ENCODE assay signal across 21 cellular contexts in genomic region chr22:27116295-27116694, GRCh38.
A peak's percentile ranks its signal among the peaks of the same experiment; 100 is the strongest.
DNase-seq lines count a peak whose midpoint lies in the region; ATAC-seq and TF ChIP-seq lines count a peak whose summit lies in the region.
"Had no signal": no experiment of that assay in that cellular context is flagged by ENCODE, and none has a peak within 500 bp of the region (broad histone marks: within the 10 kb centered on the region; RNA-seq: fewer than 3 reads in every experiment).

No MANE protein-coding gene starts in this region.

- 94 to 96% methylated on average over 1 of the region's 1 CpG for WGBS in GM23248 (ENCODE audit: low coverage in 1 of 2, low lambda C conversion rate in 2 of 2, missing lambda C conversion rate in 2 of 2), 2 experiments
- 0% methylated on average over 1 of the region's 1 CpG for WGBS in suprapubic skin

- H3K79me2 ChIP-seq in GM23248 (ENCODE audit: insufficient read depth), result no peaks in the 10 kb centered on the region
- H3K79me2 ChIP-seq: parathyroid adenoma had no signal

- no peaks in the 10 kb centered on the region for H3K9me3 ChIP-seq in GM23248 (ENCODE audit: low read depth)
- no peaks in the 10 kb centered on the region for H3K9me3 ChIP-seq in suprapubic skin

- H3K36me3 Mint-ChIP-seq in chondrocyte (ENCODE audit: low read depth), result no peaks in the 10 kb centered on the region
- H3K36me3 Mint-ChIP-seq in osteocyte (ENCODE audit: unreplicated experiment), result peaks cover 4% of the 10 kb centered on the region
- H3K36me3 Mint-ChIP-seq in T-helper 2 cell treated with Interferon-gamma antibody and Interleukin-4, amounts not matched to agents 5 μg/mL and 100 μg/mL, for 36 hours (ENCODE audit: low read depth), result no peaks in the 10 kb centered on the region
- H3K36me3 Mint-ChIP-seq: stimulated activated memory B cell treated with anti-CD40 and anti-IgM and Interleukin-4, amounts not matched to agents 10 μg/mL and 1 μg/mL and 100 μg/mL, for 72 hours; type B pancreatic cell had no signal

- peak overlapping the region; percentile 91 for H3K27ac Mint-ChIP-seq in chondrocyte (ENCODE audit: unreplicated experiment)
- peak overlapping the region; percentile 50 for H3K27ac Mint-ChIP-seq in osteocyte (ENCODE audit: unreplicated experiment)
- no peak overlapping the region for H3K27ac Mint-ChIP-seq in T-helper 2 cell treated with Interferon-gamma antibody and Interleukin-4, amounts not matched to agents 5 μg/mL and 100 μg/mL, for 36 hours
- H3K27ac Mint-ChIP-seq: activated CD8-positive, alpha-beta T cell treated with anti-CD3 and anti-CD28 coated beads for 36 hours; activated naive CD8-positive, alpha-beta T cell treated with anti-CD3 and anti-CD28 coated beads, Interleukin-2, amount 50 U/mL, for 24 hours; activated T-helper 1 cell treated with anti-CD3 and anti-CD28 coated beads, Interleukin-12 subunit alpha, Interleukin-12 subunit beta, Interleukin-2, Interleukin-4 antibody, amounts not matched to agents 30 ng/mL and 10 ng/mL and 1 ng/mL, durations not matched to agents 14 hours and 24 hours and 36 hours; stimulated activated memory B cell treated with anti-CD40 and anti-IgM and Interleukin-4, amounts not matched to agents 10 μg/mL and 1 μg/mL and 100 μg/mL, for 72 hours; type B pancreatic cell had no signal

- in situ Hi-C loops in GM23248 (cut with MboI), result no loop called here

- no peak for ATAC-seq in GM18520 (IDR thresholded peaks at IDR 0.05; ENCODE audit: unreplicated experiment)
- ATAC-seq: activated CD8-positive, alpha-beta T cell treated with anti-CD3 and anti-CD28 coated beads for 36 hours; activated naive CD8-positive, alpha-beta T cell treated with anti-CD3 and anti-CD28 coated beads, Interleukin-2, amount 50 U/mL, for 24 hours; stimulated activated memory B cell treated with anti-CD40 and anti-IgM and Interleukin-4, amounts not matched to agents 10 μg/mL and 1 μg/mL and 100 μg/mL, for 72 hours had no signal

- H3K9me2 ChIP-seq in GM23248 (ENCODE audit: insufficient read depth), result no peaks in the 10 kb centered on the region

- H3K4me3 Mint-ChIP-seq in chondrocyte (ENCODE audit: unreplicated experiment) (no peak overlapping the region), osteocyte (ENCODE audit: unreplicated experiment) (no peak overlapping the region)
- H3K4me3 Mint-ChIP-seq in T-helper 2 cell treated with Interferon-gamma antibody and Interleukin-4, amounts not matched to agents 5 μg/mL and 100 μg/mL, for 36 hours, result no peak overlapping the region
- H3K4me3 Mint-ChIP-seq: activated CD8-positive, alpha-beta T cell treated with anti-CD3 and anti-CD28 coated beads for 36 hours; activated naive CD8-positive, alpha-beta T cell treated with anti-CD3 and anti-CD28 coated beads, Interleukin-2, amount 50 U/mL, for 24 hours; activated T-helper 1 cell treated with anti-CD3 and anti-CD28 coated beads, Interleukin-12 subunit alpha, Interleukin-12 subunit beta, Interleukin-2, Interleukin-4 antibody, amounts not matched to agents 30 ng/mL and 10 ng/mL and 1 ng/mL, durations not matched to agents 14 hours and 24 hours and 36 hours; stimulated activated memory B cell treated with anti-CD40 and anti-IgM and Interleukin-4, amounts not matched to agents 10 μg/mL and 1 μg/mL and 100 μg/mL, for 72 hours; type B pancreatic cell had no signal

- H3K27me3 ChIP-seq in GM23248 (replicated peaks; ENCODE audit: insufficient read depth) (no peaks in the 10 kb centered on the region), suprapubic skin (no peaks in the 10 kb centered on the region)

- H3K9ac ChIP-seq in GM23248, result no peak overlapping the region
- H3K9ac ChIP-seq: parathyroid adenoma had no signal

- H3K27me3 Mint-ChIP-seq in chondrocyte (ENCODE audit: low read depth), result no peaks in the 10 kb centered on the region
- no peaks in the 10 kb centered on the region for H3K27me3 Mint-ChIP-seq in osteocyte (ENCODE audit: unreplicated experiment)
- no peaks in the 10 kb centered on the region for H3K27me3 Mint-ChIP-seq in T-helper 2 cell treated with Interferon-gamma antibody and Interleukin-4, amounts not matched to agents 5 μg/mL and 100 μg/mL, for 36 hours (ENCODE audit: low read depth)

- H3K4me1 Mint-ChIP-seq in chondrocyte (ENCODE audit: low read depth) (peaks cover 65% of the 10 kb centered on the region), osteocyte (ENCODE audit: unreplicated experiment) (peaks cover 48% of the 10 kb centered on the region)
- no peaks in the 10 kb centered on the region for H3K4me1 Mint-ChIP-seq in T-helper 2 cell treated with Interferon-gamma antibody and Interleukin-4, amounts not matched to agents 5 μg/mL and 100 μg/mL, for 36 hours (ENCODE audit: low read depth)
- H3K4me1 Mint-ChIP-seq: activated naive CD8-positive, alpha-beta T cell treated with anti-CD3 and anti-CD28 coated beads, Interleukin-2, amount 50 U/mL, for 24 hours; stimulated activated memory B cell treated with anti-CD40 and anti-IgM and Interleukin-4, amounts not matched to agents 10 μg/mL and 1 μg/mL and 100 μg/mL, for 72 hours had no signal

- H3K4me1 ChIP-seq in GM23248 (ENCODE audit: insufficient read depth) (peaks cover 41% of the 10 kb centered on the region), suprapubic skin (peaks cover 20% of the 10 kb centered on the region)
- H3K4me1 ChIP-seq: parathyroid adenoma had no signal

- H3K9me3 Mint-ChIP-seq in chondrocyte (ENCODE audit: low read depth), result peaks cover 13% of the 10 kb centered on the region
- peaks cover 12% of the 10 kb centered on the region for H3K9me3 Mint-ChIP-seq in osteocyte (ENCODE audit: unreplicated experiment)
- no peaks in the 10 kb centered on the region for H3K9me3 Mint-ChIP-seq in T-helper 2 cell treated with Interferon-gamma antibody and Interleukin-4, amounts not matched to agents 5 μg/mL and 100 μg/mL, for 36 hours
- H3K9me3 Mint-ChIP-seq: activated naive CD8-positive, alpha-beta T cell treated with anti-CD3 and anti-CD28 coated beads, Interleukin-2, amount 50 U/mL, for 24 hours; activated T-helper 1 cell treated with anti-CD3 and anti-CD28 coated beads, Interleukin-12 subunit alpha, Interleukin-12 subunit beta, Interleukin-2, Interleukin-4 antibody, amounts not matched to agents 30 ng/mL and 10 ng/mL and 1 ng/mL, durations not matched to agents 14 hours and 24 hours and 36 hours; type B pancreatic cell had no signal

- H3K4me3 ChIP-seq in GM23248, result no peak overlapping the region
- H3K4me3 ChIP-seq in suprapubic skin, result no peak overlapping the region

- H3K36me3 ChIP-seq in GM23248 (ENCODE audit: low read depth), result no peaks in the 10 kb centered on the region
- no peaks in the 10 kb centered on the region for H3K36me3 ChIP-seq in suprapubic skin
- H3K36me3 ChIP-seq: WERI-Rb-1 had no signal

- H3K27ac ChIP-seq in GM23248, result peak overlapping the region; percentile 62
- H3K27ac ChIP-seq in suprapubic skin, result no peak overlapping the region
- H3K27ac ChIP-seq: parathyroid adenoma, WERI-Rb-1 had no signal

- H4K20me1 ChIP-seq in GM23248 (ENCODE audit: insufficient read depth), result no peaks in the 10 kb centered on the region

- no peak for TF ChIP-seq EP300 in suprapubic skin (IDR thresholded peaks at IDR 0.05)

- no peak for TF ChIP-seq POLR2A in suprapubic skin (IDR thresholded peaks at IDR 0.05)

- H3K4me2 ChIP-seq in GM23248 (ENCODE audit: unreplicated experiment), result peak overlapping the region; percentile 43

- TF ChIP-seq CTCF in chondrocyte (IDR thresholded peaks at IDR 0.05) (no peak), osteocyte (IDR thresholded peaks at IDR 0.05) (no peak), suprapubic skin (IDR thresholded peaks at IDR 0.05) (no peak)

- DNase-seq in GM23248 (no peak), NCI-H1092 treated with DMSO at 0.1 percent for 48 hours (lab: John Stamatoyannopoulos, UW) (peak; percentile 23), chondrocyte (ENCODE audit: low spot score) (no peak), osteocyte (ENCODE audit: extremely low spot score, unreplicated experiment) (no peak), AML-193 (lab: John Stamatoyannopoulos, UW) (no peak), suprapubic skin (ENCODE audit: low spot score in 2 of 2) (no peak)
- DNase-seq in T-helper 2 cell treated with Interferon-gamma antibody and Interleukin-4, amounts not matched to agents 5 μg/mL and 100 μg/mL, for 36 hours (ENCODE audit: low spot score), result no peak
- DNase-seq: activated CD8-positive, alpha-beta T cell treated with anti-CD3 and anti-CD28 coated beads for 36 hours; activated naive CD8-positive, alpha-beta T cell treated with anti-CD3 and anti-CD28 coated beads, Interleukin-2, amount 50 U/mL, for 24 hours; C1 segment of cervical spinal cord; caudate nucleus; DMS53; effector memory CD4-positive, alpha-beta T cell; NCI-H1436 treated with DMSO at 0.1 percent for 48 hours; OCI-M1; WERI-Rb-1 had no signal

- no peak overlapping the region for H2AFZ ChIP-seq in GM23248
- H2AFZ ChIP-seq: parathyroid adenoma had no signal

- H3F3A ChIP-seq in GM23248 (ENCODE audit: insufficient read depth), result peaks cover 33% of the 10 kb centered on the region
